In genomic region chrX:960821-961220, GRCh38 we compare ENCODE assay signal across 29 cellular contexts.
"Had no signal": no experiment of that assay in that cellular context is flagged by ENCODE, and none has a peak within 500 bp of the region (broad histone marks: within the 10 kb centered on the region; RNA-seq: fewer than 3 reads in every experiment).

No MANE protein-coding gene starts in this region.

- H3K27ac Mint-ChIP-seq: endodermal cell; naive thymus-derived CD4-positive, alpha-beta T cell; stimulated activated effector memory CD8-positive, alpha-beta T cell treated with anti-CD3 and anti-CD28 coated beads, Interleukin-12 subunit alpha, Interleukin-12 subunit beta, amount 100 ng/mL, for 72 hours had no signal

- H3K27ac ChIP-seq: dorsolateral prefrontal cortex, epithelial cell of prostate, foreskin keratinocyte, gastroesophageal sphincter, heart left ventricle, hepatocyte, left lung, ovary, psoas muscle, sigmoid colon, stomach, thyroid gland had no signal

- ATAC-seq: esophagus mucosa; gastroesophageal sphincter; heart left ventricle; left lung; naive thymus-derived CD4-positive, alpha-beta T cell; psoas muscle; right cardiac atrium; stimulated activated effector memory CD8-positive, alpha-beta T cell treated with anti-CD3 and anti-CD28 coated beads, Interleukin-12 subunit alpha, Interleukin-12 subunit beta, amount 100 ng/mL, for 72 hours had no signal

- H3K9me3 Mint-ChIP-seq: endodermal cell; nephron; stimulated activated effector memory CD8-positive, alpha-beta T cell treated with anti-CD3 and anti-CD28 coated beads, Interleukin-12 subunit alpha, Interleukin-12 subunit beta, amount 100 ng/mL, for 72 hours had no signal

- H3K36me3 ChIP-seq: gastroesophageal sphincter, heart left ventricle, left lung, ovary, sigmoid colon, stomach, thyroid gland had no signal

- H3K9me3 ChIP-seq: ovary, psoas muscle, sigmoid colon, thyroid gland had no signal

- H3K36me3 Mint-ChIP-seq: stimulated activated effector memory CD8-positive, alpha-beta T cell treated with anti-CD3 and anti-CD28 coated beads, Interleukin-12 subunit alpha, Interleukin-12 subunit beta, amount 100 ng/mL, for 72 hours had no signal

- H3K4me3 Mint-ChIP-seq: endodermal cell; naive thymus-derived CD4-positive, alpha-beta T cell; nephron; stimulated activated effector memory CD8-positive, alpha-beta T cell treated with anti-CD3 and anti-CD28 coated beads, Interleukin-12 subunit alpha, Interleukin-12 subunit beta, amount 100 ng/mL, for 72 hours had no signal

- H3K79me2 ChIP-seq: hepatocyte had no signal

- H3K4me3 ChIP-seq: dorsolateral prefrontal cortex, gastroesophageal sphincter, heart left ventricle, hepatocyte, left lung, ovary, psoas muscle, sigmoid colon, stomach, thyroid gland had no signal

- H2AFZ ChIP-seq: hepatocyte had no signal

- H3K27me3 ChIP-seq: foreskin keratinocyte, hepatocyte, ovary, thyroid gland had no signal

- H3K4me2 ChIP-seq: hepatocyte had no signal

- DNase-seq: dorsolateral prefrontal cortex; effector CD8-positive, alpha-beta T cell; endodermal cell; foreskin keratinocyte; heart left ventricle; kidney; left lung; mammary epithelial cell; mesendoderm; midbrain; naive thymus-derived CD4-positive, alpha-beta T cell; nucleus accumbens; ovary; posterior cingulate gyrus; psoas muscle; right cardiac atrium; sigmoid colon; stimulated activated CD4-positive, alpha-beta T cell treated with anti-CD3 and anti-CD28 coated beads, Interleukin-2, amount 100 ng/mL, for 24 hours; stimulated activated CD4-positive, alpha-beta T cell treated with anti-CD3 and anti-CD28 coated beads, Interleukin-4, amount 100 ng/mL, for 24 hours; stimulated activated naive CD4-positive, alpha-beta T cell treated with Interleukin-2 at 50 U/mL for 16 hours; stomach; thyroid gland; trophoblast cell had no signal

- H3K4me1 ChIP-seq: foreskin keratinocyte, gastroesophageal sphincter, heart left ventricle, left lung, psoas muscle, sigmoid colon, stomach, thyroid gland had no signal
